8 cellular contexts compared by ENCODE assay signal in the genomic region with DNA sequence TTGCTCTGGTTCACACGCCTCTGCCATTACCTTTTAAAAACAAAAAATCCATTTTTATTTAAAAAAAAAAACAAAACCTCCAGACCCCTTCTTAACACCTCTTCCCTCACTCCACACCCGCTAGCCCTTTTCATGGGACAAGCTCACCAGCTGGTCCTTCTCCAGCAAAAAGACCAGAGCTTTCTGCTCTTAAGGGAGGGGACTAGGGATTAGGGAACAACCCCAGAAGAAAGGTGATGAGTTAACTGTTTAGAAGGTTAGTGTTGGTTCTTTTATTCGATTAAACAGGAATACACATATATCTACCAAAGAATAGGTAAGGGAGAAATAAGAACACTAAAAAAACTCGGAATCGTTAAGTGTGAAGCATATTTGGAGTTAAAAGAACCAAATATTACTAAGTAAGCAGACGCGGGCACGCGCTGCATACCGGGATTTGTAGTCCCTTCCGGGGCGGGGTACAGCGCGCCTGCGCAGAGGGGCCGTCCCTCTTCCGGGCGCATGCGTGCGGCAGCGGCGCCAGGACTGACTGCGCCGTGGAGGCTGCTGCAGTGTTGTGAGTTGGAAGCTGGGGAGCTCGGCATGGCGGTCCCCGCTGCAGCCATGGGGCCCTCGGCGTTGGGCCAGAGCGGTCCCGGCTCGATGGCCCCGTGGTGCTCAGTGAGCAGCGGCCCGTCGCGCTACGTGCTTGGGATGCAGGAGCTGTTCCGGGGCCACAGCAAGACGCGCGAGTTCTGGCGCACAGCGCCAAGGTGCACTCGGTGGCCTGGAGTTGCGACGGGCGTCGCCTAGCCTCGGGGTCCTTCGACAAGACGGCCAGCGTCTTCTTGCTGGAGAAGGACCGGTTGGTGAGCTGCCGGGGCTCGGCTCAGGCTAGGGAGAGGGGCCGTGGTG.
DNase-seq lines count a peak whose midpoint lies in the region; ATAC-seq and TF ChIP-seq lines count a peak whose summit lies in the region.
"Not testable (repeated sequence)": the region's sequence is repeated elsewhere in the genome, so short reads cannot be mapped to it uniquely, and the experiment has no call there.

No MANE protein-coding gene starts in this region.

- H3K27ac ChIP-seq in GM23338 (ENCODE audit: low read depth); RWPE2 (ENCODE audit: poor library complexity, severe bottlenecking); breast epithelium; iPS DF 6.9 (ENCODE audit: low read length); rectal smooth muscle tissue (ENCODE audit: low read depth, low read length): not testable (repeated sequence)

- not testable (repeated sequence) for H3F3A ChIP-seq in GM23338 (replicated peaks; ENCODE audit: low read depth)

- H3K36me3 Mint-ChIP-seq in GM23338 (ENCODE audit: low read depth), result not testable (repeated sequence)

- not testable (repeated sequence) for H3K4me1 ChIP-seq in GM23338 (ENCODE audit: insufficient read depth); RWPE2 (ENCODE audit: insufficient read depth, poor library complexity, severe bottlenecking); breast epithelium; iPS DF 6.9 (ENCODE audit: control insufficient read depth, insufficient read depth, low read length); rectal smooth muscle tissue (ENCODE audit: control insufficient read depth, insufficient read depth, low read length)

- H3K9ac ChIP-seq in rectal smooth muscle tissue (ENCODE audit: low read length), result not testable (repeated sequence)

- H3K9me3 Mint-ChIP-seq in GM23338, result not testable (repeated sequence)

- TF ChIP-seq POLR2A in breast epithelium (IDR thresholded peaks at IDR 0.05), result not testable (repeated sequence)

- H3K27me3 ChIP-seq in GM23338 (ENCODE audit: insufficient read depth); RWPE2 (ENCODE audit: insufficient read depth, poor library complexity, severe bottlenecking); breast epithelium; iPS DF 6.9 (ENCODE audit: control insufficient read depth, insufficient read depth, low read length); rectal smooth muscle tissue (ENCODE audit: control insufficient read depth, insufficient read depth, low read length): not testable (repeated sequence)

- not testable (repeated sequence) for H3K79me2 ChIP-seq in GM23338 (replicated peaks; ENCODE audit: insufficient read depth)

- not testable (repeated sequence) for H3K9me3 ChIP-seq in RWPE2 (ENCODE audit: severe bottlenecking); breast epithelium; iPS DF 6.9 (ENCODE audit: control insufficient read depth, insufficient read depth, low read length)

- H2AFZ ChIP-seq in GM23338, result not testable (repeated sequence)

- peak; percentile 0 for DNase-seq in AG10803 (ENCODE audit: low read depth)
- not testable (repeated sequence) for DNase-seq in GM23338 (ENCODE audit: low spot score); RWPE2 (ENCODE audit: low spot score); breast epithelium (ENCODE audit: low spot score in 2 of 2); iPS DF 6.9 (ENCODE audit: low read depth, low spot score)

- H3K4me1 Mint-ChIP-seq in GM23338, result not testable (repeated sequence)

- not testable (repeated sequence) for H3K27ac Mint-ChIP-seq in GM23338

- H3K4me3 Mint-ChIP-seq in GM23338, result not testable (repeated sequence)

- intact Hi-C loops in breast epithelium (cut with DNase I; ENCODE audit: low total_unique reads), result not testable (repeated sequence)

- not testable (repeated sequence) for H3K36me3 ChIP-seq in GM23338 (ENCODE audit: insufficient read depth); RWPE2 (ENCODE audit: low read depth); breast epithelium; iPS DF 6.9 (ENCODE audit: control insufficient read depth, insufficient read depth, low read length); rectal smooth muscle tissue (ENCODE audit: control insufficient read depth, insufficient read depth, low read length)

- not testable (repeated sequence) for H3K27me3 Mint-ChIP-seq in GM23338 (ENCODE audit: insufficient read depth, low read depth, poor library complexity)

- TF ChIP-seq CTCF in AG10803 (conservative IDR thresholded peaks at IDR 0.05; ENCODE audit: low read length); GM23338 (conservative IDR thresholded peaks at IDR 0.05; ENCODE audit: low read depth in 2 of 2); RWPE2 (IDR thresholded peaks at IDR 0.05; ENCODE audit: poor library complexity, severe bottlenecking); breast epithelium (IDR thresholded peaks at IDR 0.05): not testable (repeated sequence)

- peak overlapping the region; percentile 55 for H3K4me3 ChIP-seq in AG10803 (ENCODE audit: low read length)
- peak overlapping the region; percentile 45; the same call in 1 of the 2 replicates for H3K4me3 ChIP-seq in GM23338
- H3K4me3 ChIP-seq in RWPE2 (ENCODE audit: severe bottlenecking), result not testable (repeated sequence)
- H3K4me3 ChIP-seq in breast epithelium, result peak overlapping the region in 2 of 3 donors; percentile 44 to 60
- H3K4me3 ChIP-seq in iPS DF 6.9 (ENCODE audit: low read length), result peak overlapping the region; percentile 54; the same call in 1 of the 2 replicates
- peak overlapping the region; percentile 15 for H3K4me3 ChIP-seq in rectal smooth muscle tissue (ENCODE audit: low read length)

- not testable (repeated sequence) for H3K9me2 ChIP-seq in GM23338 (ENCODE audit: insufficient read depth)

- WGBS in iPS DF 6.9 (ENCODE audit: insufficient coverage, insufficient read length), result no CpG with 5 or more reads among the region's 57 CpGs

- ATAC-seq in GM18867 (IDR thresholded peaks at IDR 0.05; ENCODE audit: unreplicated experiment) (peak; percentile 78), GM23338 (peak; percentile 93), HG03354 (IDR thresholded peaks at IDR 0.05; ENCODE audit: poor library complexity, severe bottlenecking, unreplicated experiment) (peak; percentile 92), RWPE2 (ENCODE audit: low read depth) (peak; percentile 82)

- H4K20me1 ChIP-seq in GM23338 (replicated peaks; ENCODE audit: insufficient read depth), result not testable (repeated sequence)

- H3K4me2 ChIP-seq in GM23338, result not testable (repeated sequence)
